8 cellular contexts compared by ENCODE assay signal in the genomic region with DNA sequence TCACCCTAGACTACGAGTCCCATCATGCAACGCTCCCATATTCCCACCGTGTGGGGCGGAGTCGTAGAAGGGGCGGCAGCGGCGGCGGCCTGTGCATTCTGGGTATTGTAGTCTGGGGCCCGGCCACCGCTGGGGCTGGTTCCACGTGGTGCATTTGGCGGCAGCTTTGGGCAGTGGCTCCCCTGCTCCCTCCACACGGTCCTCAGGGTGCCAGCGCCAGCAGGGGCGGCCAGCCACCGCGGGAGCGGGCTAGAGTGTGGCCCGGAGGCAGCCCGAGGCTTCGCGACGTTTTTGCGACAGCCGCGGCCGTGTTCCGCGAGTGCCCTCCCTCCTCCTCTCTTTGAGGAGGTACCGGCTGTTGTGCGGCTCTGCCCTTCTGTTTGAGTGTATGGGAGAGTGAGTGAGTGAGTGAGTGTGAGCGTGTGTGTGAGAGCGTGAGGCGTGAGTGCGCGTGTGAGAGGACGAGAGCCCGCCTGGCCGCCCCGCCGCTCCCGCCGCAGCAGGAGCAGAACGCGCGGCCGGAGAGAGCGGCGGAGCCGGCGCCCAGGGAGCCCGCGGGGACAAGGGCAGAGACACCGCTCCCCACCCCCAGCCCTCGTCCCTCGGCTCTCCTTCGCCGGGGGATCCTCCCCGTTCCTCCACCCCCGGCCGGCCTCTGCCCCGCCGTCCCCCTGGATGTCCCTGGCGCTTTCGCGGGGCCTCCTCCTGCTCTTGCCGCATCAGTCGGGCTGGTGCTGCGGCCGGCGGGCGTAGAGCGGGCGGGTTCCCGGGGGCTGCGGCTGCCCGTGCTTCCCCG.
DNase-seq lines count a peak whose midpoint lies in the region; FAIRE-seq and TF ChIP-seq lines count a peak whose summit lies in the region.

A gene (plus strand): TSS at position 343 of the 796 bp plus-strand sequence. CDS start 513 bp downstream, outside the sequence.

- H3K4me3 ChIP-seq in MM.1S (ENCODE audit: low read length): peak within 1 kb of the TSS; percentile 71

- no peaks in the 10 kb centered on the region for H3K36me3 Mint-ChIP-seq in nephron progenitor cell (ENCODE audit: low read depth)
- no peaks in the 10 kb centered on the region for H3K36me3 Mint-ChIP-seq in stimulated activated naive CD8-positive, alpha-beta T cell treated with anti-CD3 and anti-CD28 coated beads, Interleukin-15, Interleukin-2, amounts not matched to agents 100 ng/mL and 50 ng/mL, for 24 hours (ENCODE audit: low read depth)

- H3K27me3 Mint-ChIP-seq in nephron progenitor cell (ENCODE audit: low read depth, poor library complexity): peaks cover 11% of the 10 kb centered on the region
- no peaks in the 10 kb centered on the region for H3K27me3 Mint-ChIP-seq in stimulated activated naive CD8-positive, alpha-beta T cell treated with anti-CD3 and anti-CD28 coated beads, Interleukin-15, Interleukin-2, amounts not matched to agents 100 ng/mL and 50 ng/mL, for 24 hours

- peak within 1 kb of the TSS; percentile 63 for H3K4me2 ChIP-seq in MM.1S (ENCODE audit: low read depth, low read length)

- peak within 1 kb of the TSS; percentile 85 for H3K9ac ChIP-seq in MM.1S (ENCODE audit: low read length)

- no peaks in the 10 kb centered on the region for H3K9me2 ChIP-seq in MM.1S (replicated peaks; ENCODE audit: insufficient read depth, low read length)

- DNase-seq in HCEC 1CT: peak; percentile 87
- DNase-seq in MM.1S: peak; percentile 77
- DNase-seq in SHP77 treated with DMSO at 0.1 percent for 48 hours (lab: John Stamatoyannopoulos, UW): peak; percentile 95
- peak; percentile 96 for DNase-seq in activated effector memory CD4-positive, alpha-beta T cell treated with anti-CD3 and anti-CD28 coated beads, Interleukin-2, amount 50 U/mL, for 16 hours
- DNase-seq in fibroblast of the conjunctiva (ENCODE audit: low read depth): peak; percentile 58
- peak; percentile 84 for DNase-seq in nephron progenitor cell

- no peaks in the 10 kb centered on the region for H3K9me3 ChIP-seq in MM.1S (replicated peaks; ENCODE audit: insufficient read depth, low read length)

- peak within 1 kb of the TSS; percentile 84 for H2AFZ ChIP-seq in MM.1S (ENCODE audit: low read length)

- H3K4me1 Mint-ChIP-seq in nephron progenitor cell: peaks cover 37% of the 10 kb centered on the region
- peaks cover 39% of the 10 kb centered on the region for H3K4me1 Mint-ChIP-seq in stimulated activated naive CD8-positive, alpha-beta T cell treated with anti-CD3 and anti-CD28 coated beads, Interleukin-15, Interleukin-2, amounts not matched to agents 100 ng/mL and 50 ng/mL, for 24 hours (ENCODE audit: low read depth)

- peak; percentile 89 for FAIRE-seq in G401.6 (lab: Jason Lieb, UNC)

- H3F3A ChIP-seq in MM.1S (ENCODE audit: insufficient read depth, low read length): no peaks in the 10 kb centered on the region

- no peaks in the 10 kb centered on the region for H4K20me1 ChIP-seq in MM.1S (ENCODE audit: insufficient read depth, low read length)

- H3K4me1 ChIP-seq in MM.1S (ENCODE audit: low read length): no peaks in the 10 kb centered on the region

- peaks cover 42% of the 10 kb centered on the region for H3K79me2 ChIP-seq in MM.1S (ENCODE audit: low read length)

- H3K27me3 ChIP-seq in MM.1S (replicated peaks; ENCODE audit: insufficient read depth, low read length): no peaks in the 10 kb centered on the region

- peak within 1 kb of the TSS; percentile 94 for H3K27ac ChIP-seq in MM.1S (ENCODE audit: low read length)

- peak within 1 kb of the TSS; percentile 92 for H3K4me3 Mint-ChIP-seq in nephron progenitor cell
- peak within 1 kb of the TSS; percentile 85 for H3K4me3 Mint-ChIP-seq in stimulated activated naive CD8-positive, alpha-beta T cell treated with anti-CD3 and anti-CD28 coated beads, Interleukin-15, Interleukin-2, amounts not matched to agents 100 ng/mL and 50 ng/mL, for 24 hours

- peak within 1 kb of the TSS; percentile 95 for H3K27ac Mint-ChIP-seq in nephron progenitor cell
- peak within 1 kb of the TSS; percentile 83 for H3K27ac Mint-ChIP-seq in stimulated activated naive CD8-positive, alpha-beta T cell treated with anti-CD3 and anti-CD28 coated beads, Interleukin-15, Interleukin-2, amounts not matched to agents 100 ng/mL and 50 ng/mL, for 24 hours

- H3K36me3 ChIP-seq in MM.1S (replicated peaks; ENCODE audit: insufficient read depth, low read length): no peaks in the 10 kb centered on the region

- TF ChIP-seq CTCF in MM.1S (IDR thresholded peaks at IDR 0.05; ENCODE audit: low read length) (no peak), nephron progenitor cell (IDR thresholded peaks at IDR 0.05) (no peak)

- no peaks in the 10 kb centered on the region for H3K9me3 Mint-ChIP-seq in nephron progenitor cell
- no peaks in the 10 kb centered on the region for H3K9me3 Mint-ChIP-seq in stimulated activated naive CD8-positive, alpha-beta T cell treated with anti-CD3 and anti-CD28 coated beads, Interleukin-15, Interleukin-2, amounts not matched to agents 100 ng/mL and 50 ng/mL, for 24 hours

Comparison
In these comparisons a context has a peak if more than half of its experiments do, and no peak if none do; other contexts are left out.
1. Peak in every context shown above with its lines: DNase-seq, H3K4me3 ChIP-seq and H3K27ac ChIP-seq.